In the genomic region with DNA sequence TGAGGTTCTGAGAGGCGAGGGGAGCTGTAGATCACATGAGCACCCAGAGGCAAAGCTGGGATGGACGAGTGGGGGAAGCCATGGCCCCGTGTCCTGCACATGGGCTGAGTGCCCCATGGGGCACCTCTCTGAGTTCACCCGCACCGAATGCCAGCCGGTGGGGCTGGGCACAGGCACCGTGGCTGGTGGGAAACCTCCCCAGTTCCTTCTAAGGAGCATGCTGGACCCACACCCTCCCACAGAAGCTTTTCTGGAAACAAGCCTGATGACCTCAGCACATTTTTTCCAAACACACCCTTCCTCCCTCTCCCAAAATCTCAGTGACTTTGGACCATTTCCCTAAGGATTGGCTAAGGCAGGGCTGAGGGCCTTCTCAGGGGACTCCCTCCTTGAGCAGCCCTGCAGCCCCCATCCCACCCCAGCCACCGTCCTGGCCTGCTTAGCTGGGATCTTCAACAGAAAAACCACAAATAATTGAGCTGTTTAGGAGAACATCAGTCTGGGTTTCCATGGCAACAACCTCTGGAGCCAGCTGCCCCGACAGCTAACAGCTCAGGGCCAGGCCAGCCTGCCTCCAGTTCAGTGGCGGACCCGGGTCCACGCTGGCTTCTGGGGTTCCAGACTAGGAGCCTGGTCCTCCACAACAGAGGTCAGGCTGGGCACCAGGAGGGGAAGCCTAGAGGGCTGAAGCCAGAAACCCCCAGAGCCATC, we compare ENCODE assay signal across 12 cellular contexts. TPM values are rescaled to one million over a fixed set of nuclear protein-coding genes. Genes with fewer than 3 reads are reported as not detected.
DNase-seq lines count a peak whose midpoint lies in the region; ATAC-seq and TF ChIP-seq lines count a peak whose summit lies in the region.
"Had no signal": no experiment of that assay in that cellular context is flagged by ENCODE, and none has a peak within 500 bp of the region (broad histone marks: within the 10 kb centered on the region; RNA-seq: fewer than 3 reads in every experiment).

No MANE protein-coding gene starts in this region.

- H3K4me1 Mint-ChIP-seq in neural crest cell = peaks cover 25% of the 10 kb centered on the region
- H3K4me1 Mint-ChIP-seq: CD8-positive, alpha-beta memory T cell had no signal

- in situ Hi-C loops in ACHN (cut with HindIII; ENCODE audit: low pct_ligation_motif_present, low pct_unique_long_range_greater_than_20kb, low sequenced_read_pairs) = no loop called here

- H3K27me3 Mint-ChIP-seq in neural crest cell (ENCODE audit: low read depth) = no peaks in the 10 kb centered on the region

- peaks cover 12% of the 10 kb centered on the region for H3K36me3 Mint-ChIP-seq in neural crest cell (ENCODE audit: low read depth)

- ATAC-seq in GM18907 (IDR thresholded peaks at IDR 0.05; ENCODE audit: unreplicated experiment) = no peak
- ATAC-seq: stimulated activated naive CD8-positive, alpha-beta T cell treated with anti-CD3 and anti-CD28 coated beads, Interleukin-15, amount 100 ng/mL, for 72 hours had no signal

- no peak overlapping the region for H3K4me3 Mint-ChIP-seq in neural crest cell
- H3K4me3 Mint-ChIP-seq: CD8-positive, alpha-beta memory T cell; stimulated activated naive CD8-positive, alpha-beta T cell treated with anti-CD3 and anti-CD28 coated beads, Interleukin-15, amount 100 ng/mL, for 72 hours had no signal

- no peak for TF ChIP-seq CTCF in AG10803 (conservative IDR thresholded peaks at IDR 0.05; ENCODE audit: low read length)
- TF ChIP-seq CTCF in fibroblast of pulmonary artery (IDR thresholded peaks at IDR 0.05; ENCODE audit: low read length, missing control alignments) = no peak
- TF ChIP-seq CTCF in neural crest cell (conservative IDR thresholded peaks at IDR 0.05) = no peak

- H3K9me3 Mint-ChIP-seq in neural crest cell = peaks cover 12% of the 10 kb centered on the region

- DNase-seq in AG10803 (ENCODE audit: low read depth) = peak; percentile 85
- peak; percentile 51 for DNase-seq in RPMI7951 (ENCODE audit: low read depth)
- peak; percentile 77 for DNase-seq in fibroblast of pulmonary artery (ENCODE audit: low read depth)
- no peak for DNase-seq in neural crest cell (ENCODE audit: low read depth, low spot score)
- no peak for DNase-seq in kidney glomerular epithelial cell (lab: John Stamatoyannopoulos, UW)
- DNase-seq in stimulated activated naive CD4-positive, alpha-beta T cell (lab: John Stamatoyannopoulos, UW) = no peak
- DNase-seq in ACHN = no peak
- DNase-seq: activated naive CD4-positive, alpha-beta T cell treated with anti-CD3 and anti-CD28 coated beads, Interleukin-2, amount 50 U/mL, for 16 hours; CD8-positive, alpha-beta memory T cell; stimulated activated naive CD8-positive, alpha-beta T cell treated with anti-CD3 and anti-CD28 coated beads, Interleukin-15, amount 100 ng/mL, for 72 hours had no signal

- peak overlapping the region; percentile 94 for H3K27ac Mint-ChIP-seq in neural crest cell (ENCODE audit: unreplicated experiment)
- H3K27ac Mint-ChIP-seq: CD8-positive, alpha-beta memory T cell; stimulated activated naive CD8-positive, alpha-beta T cell treated with anti-CD3 and anti-CD28 coated beads, Interleukin-15, amount 100 ng/mL, for 72 hours had no signal

- H3K4me3 ChIP-seq in AG10803 (ENCODE audit: low read length) = no peak overlapping the region
- no peak overlapping the region for H3K4me3 ChIP-seq in fibroblast of pulmonary artery (replicated peaks; ENCODE audit: low read depth, low read length)

RNA-seq across cellular contexts. Expression of a gene that starts 18.1 kb away (rescaled TPM):
- total RNA-seq in RPMI7951 (2014; rRNA removed; shearing (Covaris generic)) = not detected in 2 replicates
- total RNA-seq in neural crest cell = 0.11 TPM in 1 of 2 replicates, not detected in the other
- total RNA-seq: CD8-positive, alpha-beta memory T cell; epithelial cell of proximal tubule had no signal

Comparison
In these comparisons a context has a peak if more than half of its experiments do, and no peak if none do; other contexts are left out.
1. DNase-seq: peak in AG10803 (single experiment), RPMI7951 (single experiment) and fibroblast of pulmonary artery (single experiment); none in neural crest cell (single experiment), kidney glomerular epithelial cell (single experiment), stimulated activated naive CD4-positive, alpha-beta T cell (0 of 6) and ACHN (single experiment).